1 cellular context compared by ENCODE assay signal in the genomic region with DNA sequence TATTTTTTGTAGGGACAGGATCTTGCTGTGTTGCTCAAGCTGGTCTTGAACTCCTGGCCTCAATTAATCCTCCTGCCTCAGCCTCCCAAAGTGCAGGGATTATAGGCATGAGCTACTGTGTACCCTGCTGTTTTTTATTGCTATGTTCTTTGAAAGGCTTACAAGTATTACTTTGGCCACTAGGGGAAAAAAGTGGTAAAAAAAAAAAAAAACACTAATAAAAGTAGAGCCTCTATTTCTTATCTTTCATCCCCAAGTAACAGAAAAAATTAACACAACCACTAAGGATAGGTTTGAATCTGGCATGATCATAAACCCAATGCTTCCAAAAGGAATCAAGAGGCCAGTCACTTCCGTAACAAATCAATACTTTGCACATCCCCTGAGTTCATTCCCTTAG.
TF ChIP-seq lines count a peak whose summit lies in the region.

No MANE protein-coding gene starts in this region.

TF ChIP-seq in GM23338, 12 proteins besides CTCF, POLR2A, EP300 and RAD21 (continued from another document):
- TF ChIP-seq, protein P1, sequence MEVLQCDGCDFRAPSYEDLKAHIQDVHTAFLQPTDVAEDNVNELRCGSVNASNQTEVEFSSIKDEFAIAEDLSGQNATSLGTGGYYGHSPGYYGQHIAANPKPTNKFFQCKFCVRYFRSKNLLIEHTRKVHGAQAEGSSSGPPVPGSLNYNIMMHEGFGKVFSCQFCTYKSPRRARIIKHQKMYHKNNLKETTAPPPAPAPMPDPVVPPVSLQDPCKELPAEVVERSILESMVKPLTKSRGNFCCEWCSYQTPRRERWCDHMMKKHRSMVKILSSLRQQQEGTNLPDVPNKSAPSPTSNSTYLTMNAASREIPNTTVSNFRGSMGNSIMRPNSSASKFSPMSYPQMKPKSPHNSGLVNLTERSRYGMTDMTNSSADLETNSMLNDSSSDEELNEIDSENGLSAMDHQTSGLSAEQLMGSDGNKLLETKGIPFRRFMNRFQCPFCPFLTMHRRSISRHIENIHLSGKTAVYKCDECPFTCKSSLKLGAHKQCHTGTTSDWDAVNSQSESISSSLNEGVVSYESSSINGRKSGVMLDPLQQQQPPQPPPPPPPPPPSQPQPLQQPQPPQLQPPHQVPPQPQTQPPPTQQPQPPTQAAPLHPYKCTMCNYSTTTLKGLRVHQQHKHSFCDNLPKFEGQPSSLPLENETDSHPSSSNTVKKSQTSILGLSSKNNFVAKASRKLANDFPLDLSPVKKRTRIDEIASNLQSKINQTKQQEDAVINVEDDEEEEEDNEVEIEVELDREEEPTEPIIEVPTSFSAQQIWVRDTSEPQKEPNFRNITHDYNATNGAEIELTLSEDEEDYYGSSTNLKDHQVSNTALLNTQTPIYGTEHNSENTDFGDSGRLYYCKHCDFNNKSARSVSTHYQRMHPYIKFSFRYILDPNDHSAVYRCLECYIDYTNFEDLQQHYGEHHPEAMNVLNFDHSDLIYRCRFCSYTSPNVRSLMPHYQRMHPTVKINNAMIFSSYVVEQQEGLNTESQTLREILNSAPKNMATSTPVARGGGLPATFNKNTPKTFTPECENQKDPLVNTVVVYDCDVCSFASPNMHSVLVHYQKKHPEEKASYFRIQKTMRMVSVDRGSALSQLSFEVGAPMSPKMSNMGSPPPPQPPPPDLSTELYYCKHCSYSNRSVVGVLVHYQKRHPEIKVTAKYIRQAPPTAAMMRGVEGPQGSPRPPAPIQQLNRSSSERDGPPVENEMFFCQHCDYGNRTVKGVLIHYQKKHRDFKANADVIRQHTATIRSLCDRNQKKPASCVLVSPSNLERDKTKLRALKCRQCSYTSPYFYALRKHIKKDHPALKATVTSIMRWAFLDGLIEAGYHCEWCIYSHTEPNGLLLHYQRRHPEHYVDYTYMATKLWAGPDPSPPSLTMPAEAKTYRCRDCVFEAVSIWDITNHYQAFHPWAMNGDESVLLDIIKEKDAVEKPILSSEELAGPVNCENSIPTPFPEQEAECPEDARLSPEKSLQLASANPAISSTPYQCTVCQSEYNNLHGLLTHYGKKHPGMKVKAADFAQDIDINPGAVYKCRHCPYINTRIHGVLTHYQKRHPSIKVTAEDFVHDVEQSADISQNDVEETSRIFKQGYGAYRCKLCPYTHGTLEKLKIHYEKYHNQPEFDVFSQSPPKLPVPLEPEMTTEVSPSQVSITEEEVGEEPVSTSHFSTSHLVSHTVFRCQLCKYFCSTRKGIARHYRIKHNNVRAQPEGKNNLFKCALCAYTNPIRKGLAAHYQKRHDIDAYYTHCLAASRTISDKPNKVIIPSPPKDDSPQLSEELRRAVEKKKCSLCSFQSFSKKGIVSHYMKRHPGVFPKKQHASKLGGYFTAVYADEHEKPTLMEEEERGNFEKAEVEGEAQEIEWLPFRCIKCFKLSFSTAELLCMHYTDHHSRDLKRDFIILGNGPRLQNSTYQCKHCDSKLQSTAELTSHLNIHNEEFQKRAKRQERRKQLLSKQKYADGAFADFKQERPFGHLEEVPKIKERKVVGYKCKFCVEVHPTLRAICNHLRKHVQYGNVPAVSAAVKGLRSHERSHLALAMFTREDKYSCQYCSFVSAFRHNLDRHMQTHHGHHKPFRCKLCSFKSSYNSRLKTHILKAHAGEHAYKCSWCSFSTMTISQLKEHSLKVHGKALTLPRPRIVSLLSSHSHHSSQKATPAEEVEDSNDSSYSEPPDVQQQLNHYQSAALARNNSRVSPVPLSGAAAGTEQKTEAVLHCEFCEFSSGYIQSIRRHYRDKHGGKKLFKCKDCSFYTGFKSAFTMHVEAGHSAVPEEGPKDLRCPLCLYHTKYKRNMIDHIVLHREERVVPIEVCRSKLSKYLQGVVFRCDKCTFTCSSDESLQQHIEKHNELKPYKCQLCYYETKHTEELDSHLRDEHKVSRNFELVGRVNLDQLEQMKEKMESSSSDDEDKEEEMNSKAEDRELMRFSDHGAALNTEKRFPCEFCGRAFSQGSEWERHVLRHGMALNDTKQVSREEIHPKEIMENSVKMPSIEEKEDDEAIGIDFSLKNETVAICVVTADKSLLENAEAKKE (CRISPR knock-in tag; IDR thresholded peaks at IDR 0.05), result no peak
- TF ChIP-seq ZNF331 (CRISPR knock-in tag; IDR thresholded peaks at IDR 0.05; ENCODE audit: low read depth) (no peak), ETS1 (IDR thresholded peaks at IDR 0.05) (no peak), POLR2AphosphoS5 (IDR thresholded peaks at IDR 0.05; ENCODE audit: low read depth) (no peak), NANOG (IDR thresholded peaks at IDR 0.05; ENCODE audit: borderline replicate concordance) (no peak), ZNF114 (CRISPR knock-in tag; IDR thresholded peaks at IDR 0.05) (no peak), CREB1 (CRISPR knock-in tag; IDR thresholded peaks at IDR 0.05; ENCODE audit: low read depth) (no peak), STAT1 (IDR thresholded peaks at IDR 0.05; ENCODE audit: unreplicated experiment) (no peak), EZH2phosphoT487 (IDR thresholded peaks at IDR 0.05; ENCODE audit: unreplicated experiment) (no peak)
